In the genomic region with DNA sequence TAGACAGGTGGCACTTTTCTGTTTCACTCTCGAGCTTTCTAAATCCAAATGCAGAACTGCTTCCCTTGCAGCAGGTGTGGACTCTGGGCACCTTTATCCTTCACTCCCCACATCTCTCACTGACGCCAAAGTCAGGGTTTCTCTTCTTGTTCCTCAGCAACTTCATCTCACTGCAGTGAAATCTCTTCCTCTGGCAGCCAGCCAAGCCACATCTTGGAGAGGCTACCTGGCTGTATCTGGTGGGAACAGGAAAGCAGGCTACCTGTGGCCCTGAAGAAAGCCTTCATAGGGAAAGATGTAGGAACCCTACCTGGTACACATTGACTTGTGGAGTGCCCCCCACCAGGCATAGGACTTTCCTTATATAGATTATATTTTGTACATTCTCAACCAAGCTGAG, we compare ENCODE assay signal across 17 cellular contexts.
DNase-seq lines count a peak whose midpoint lies in the region; TF ChIP-seq lines count a peak whose summit lies in the region.
"Had no signal": no experiment of that assay in that cellular context is flagged by ENCODE, and none has a peak within 500 bp of the region (broad histone marks: within the 10 kb centered on the region; RNA-seq: fewer than 3 reads in every experiment).

No MANE protein-coding gene starts in this region.

- no peaks in the 10 kb centered on the region for H3K4me1 ChIP-seq in stomach
- no peaks in the 10 kb centered on the region for H3K4me1 ChIP-seq in BE2C
- H3K4me1 ChIP-seq in mesenchymal stem cell (ENCODE audit: control insufficient read depth, insufficient read depth, low read depth, low read length): no peaks in the 10 kb centered on the region

- DNase-seq in activated naive CD8-positive, alpha-beta T cell treated with anti-CD3 and anti-CD28 coated beads for 36 hours: no peak
- peak; percentile 35 for DNase-seq in NCI-H2029 (lab: John Stamatoyannopoulos, UW)
- peak; percentile 2 for DNase-seq in T-helper 9 cell
- peak; percentile 28 for DNase-seq in stomach
- DNase-seq in BE2C: no peak
- DNase-seq in NAMALWA (ENCODE audit: low spot score): no peak
- DNase-seq in mesenchymal stem cell: no peak
- DNase-seq: CD4-positive, CD25-positive, alpha-beta regulatory T cell; H7; MM.1S; NCI-H1105 treated with DMSO at 0.1 percent for 48 hours; NCI-H1930; NCI-H226; Right ventricle myocardium superior; SK-N-SH had no signal

- no peak overlapping the region for H4K91ac ChIP-seq in mesenchymal stem cell (ENCODE audit: low read length)

- no peak overlapping the region for H3K27ac Mint-ChIP-seq in activated naive CD8-positive, alpha-beta T cell
- no peak overlapping the region for H3K27ac Mint-ChIP-seq in activated naive CD8-positive, alpha-beta T cell treated with anti-CD3 and anti-CD28 coated beads for 36 hours

- H3K4ac ChIP-seq in mesenchymal stem cell (ENCODE audit: low read depth in 1 of 2, low read length in 2 of 2): no peak overlapping the region

- no peaks in the 10 kb centered on the region for H3K9me3 ChIP-seq in stomach
- H3K9me3 ChIP-seq in BE2C: no peaks in the 10 kb centered on the region
- no peaks in the 10 kb centered on the region for H3K9me3 ChIP-seq in mesenchymal stem cell (ENCODE audit: control insufficient read depth, low read length)
- H3K9me3 ChIP-seq: SK-N-SH had no signal

- H3K36me3 ChIP-seq in stomach: no peaks in the 10 kb centered on the region
- H3K36me3 ChIP-seq in BE2C: no peaks in the 10 kb centered on the region
- no peaks in the 10 kb centered on the region for H3K36me3 ChIP-seq in mesenchymal stem cell (ENCODE audit: control insufficient read depth in 1 of 2, insufficient read depth in 2 of 2, low read depth in 1 of 2, low read length in 2 of 2)

- H2BK12ac ChIP-seq in mesenchymal stem cell (ENCODE audit: low read length in 2 of 2): no peak overlapping the region

- no peaks in the 10 kb centered on the region for H3K27me3 Mint-ChIP-seq in activated naive CD8-positive, alpha-beta T cell
- H3K27me3 Mint-ChIP-seq in activated naive CD8-positive, alpha-beta T cell treated with anti-CD3 and anti-CD28 coated beads for 36 hours: no peaks in the 10 kb centered on the region
- H3K27me3 Mint-ChIP-seq: T-cell had no signal

- no peak overlapping the region for H2BK120ac ChIP-seq in mesenchymal stem cell (ENCODE audit: low read depth, low read length)

- no peak overlapping the region for H3K23ac ChIP-seq in mesenchymal stem cell (ENCODE audit: low read length in 2 of 2)

- 43 to 56% (median 50%) methylated on average over 2 of the region's 2 CpGs for WGBS in stomach, 5 donors
- WGBS in mesenchymal stem cell: 5% methylated on average over 1 of the region's 2 CpGs

- no peak overlapping the region for H2BK5ac ChIP-seq in mesenchymal stem cell (ENCODE audit: low read depth, low read length, poor library complexity, severe bottlenecking)

- no peak overlapping the region for H2AK5ac ChIP-seq in mesenchymal stem cell (ENCODE audit: low read length, severe bottlenecking)

- H3K14ac ChIP-seq in mesenchymal stem cell (ENCODE audit: low read length in 2 of 2): no peak overlapping the region

- H3K9ac ChIP-seq in mesenchymal stem cell (ENCODE audit: low read length): no peak overlapping the region
- H3K9ac ChIP-seq: SK-N-SH had no signal

- no peak overlapping the region for H4K8ac ChIP-seq in mesenchymal stem cell (ENCODE audit: low read length)

- peak overlapping the region; percentile 6 for H3K4me3 Mint-ChIP-seq in activated naive CD8-positive, alpha-beta T cell
- H3K4me3 Mint-ChIP-seq in activated naive CD8-positive, alpha-beta T cell treated with anti-CD3 and anti-CD28 coated beads for 36 hours: no peak overlapping the region

- no peaks in the 10 kb centered on the region for H3K79me1 ChIP-seq in mesenchymal stem cell (replicated peaks; ENCODE audit: low read length, poor library complexity, severe bottlenecking)

- H2AFZ ChIP-seq in mesenchymal stem cell (ENCODE audit: low read depth, low read length): no peak overlapping the region

- no peak overlapping the region for H3K27ac ChIP-seq in stomach
- H3K27ac ChIP-seq in mesenchymal stem cell (ENCODE audit: low read length, poor library complexity, severe bottlenecking): no peak overlapping the region

- peaks cover 0 to 30% (median 4%) of the 10 kb centered on the region in 3 donors for H3K27me3 ChIP-seq in stomach
- H3K27me3 ChIP-seq in BE2C: no peaks in the 10 kb centered on the region
- H3K27me3 ChIP-seq in mesenchymal stem cell (ENCODE audit: control insufficient read depth in 1 of 2, insufficient read depth in 1 of 2, low read length in 2 of 2): peaks cover 0 to 5% of the 10 kb centered on the region in 2 experiments

- TF ChIP-seq POLR2A in stomach (IDR thresholded peaks at IDR 0.05): no peak

- TF ChIP-seq CTCF in stomach (IDR thresholded peaks at IDR 0.05): no peak
- TF ChIP-seq CTCF in BE2C (IDR thresholded peaks at IDR 0.05; ENCODE audit: low read depth, low read length): no peak

- H3K4me3 ChIP-seq in stomach: no peak overlapping the region
- H3K4me3 ChIP-seq in BE2C (ENCODE audit: low read depth, low read length): no peak overlapping the region
- H3K4me3 ChIP-seq in mesenchymal stem cell (ENCODE audit: insufficient read depth in 1 of 2, low read depth in 1 of 2, low read length in 2 of 2): no peak overlapping the region

- H3K4me1 Mint-ChIP-seq in activated naive CD8-positive, alpha-beta T cell (ENCODE audit: low read depth): peaks cover 18% of the 10 kb centered on the region
- peaks cover 10% of the 10 kb centered on the region for H3K4me1 Mint-ChIP-seq in activated naive CD8-positive, alpha-beta T cell treated with anti-CD3 and anti-CD28 coated beads for 36 hours

- no peak for TF ChIP-seq EP300 in stomach (IDR thresholded peaks at IDR 0.05)

- H2BK15ac ChIP-seq in mesenchymal stem cell (ENCODE audit: low read depth, poor library complexity, severe bottlenecking): no peak overlapping the region

- no peak overlapping the region for H3K4me2 ChIP-seq in mesenchymal stem cell (ENCODE audit: low read length, poor library complexity, severe bottlenecking)
- H3K4me2 ChIP-seq: SK-N-SH had no signal

- no peaks in the 10 kb centered on the region for H3K36me3 Mint-ChIP-seq in activated naive CD8-positive, alpha-beta T cell
- H3K36me3 Mint-ChIP-seq in activated naive CD8-positive, alpha-beta T cell treated with anti-CD3 and anti-CD28 coated beads for 36 hours: no peaks in the 10 kb centered on the region
- H3K36me3 Mint-ChIP-seq: T-cell had no signal

- no peak overlapping the region for H3K18ac ChIP-seq in mesenchymal stem cell (ENCODE audit: low read depth in 1 of 2, low read length in 2 of 2)

- H3K9me3 Mint-ChIP-seq in activated naive CD8-positive, alpha-beta T cell (ENCODE audit: low read depth): no peaks in the 10 kb centered on the region
- H3K9me3 Mint-ChIP-seq in activated naive CD8-positive, alpha-beta T cell treated with anti-CD3 and anti-CD28 coated beads for 36 hours: no peaks in the 10 kb centered on the region

- intact Hi-C loops in stomach (cut with DNase I; ENCODE audit: low total_unique reads): no loop called here

Comparison
In these comparisons a context has a peak if more than half of its experiments do, and no peak if none do; other contexts are left out.
1. DNase-seq: peak in NCI-H2029 (single experiment), T-helper 9 cell (single experiment) and stomach (single experiment); none in activated naive CD8-positive, alpha-beta T cell treated with anti-CD3 and anti-CD28 coated beads for 36 hours (single experiment), BE2C (single experiment), NAMALWA (single experiment) and mesenchymal stem cell (single experiment).